Comparison of ENCODE assay signal across 22 cellular contexts in genomic region chr17:12619444-12620199, GRCh38. TPM values are rescaled to one million over a fixed set of nuclear protein-coding genes. Genes with fewer than 3 reads are reported as not detected.
DNase-seq lines count a peak whose midpoint lies in the region; ATAC-seq, FAIRE-seq and TF ChIP-seq lines count a peak whose summit lies in the region.
"Had no signal": no experiment of that assay in that cellular context is flagged by ENCODE, and none has a peak within 500 bp of the region (broad histone marks: within the 10 kb centered on the region; RNA-seq: fewer than 3 reads in every experiment).

No MANE protein-coding gene starts in this region.

- no peaks in the 10 kb centered on the region for H4K20me1 ChIP-seq in H1 (replicated peaks in 1 of 2; ENCODE audit: control insufficient read depth in 1 of 2, insufficient read depth in 2 of 2, low read length in 2 of 2)

- H3K4me1 ChIP-seq in ACC112 (ENCODE audit: control insufficient read depth, insufficient read depth, low read length, unreplicated experiment): peaks cover 17% of the 10 kb centered on the region
- H3K4me1 ChIP-seq in H1 (replicated peaks in 1 of 4; ENCODE audit: control insufficient read depth in 3 of 4, insufficient read depth in 4 of 4, low read length in 3 of 4): peaks cover 0 to 10% (median 4%) of the 10 kb centered on the region in 4 experiments; a peak in 3 of 7 replicates
- no peaks in the 10 kb centered on the region for H3K4me1 ChIP-seq in neuronal stem cell (ENCODE audit: control insufficient read depth in 2 of 2, insufficient read depth in 1 of 2, low read depth in 1 of 2, low read length in 2 of 2)
- H3K4me1 ChIP-seq: lower lobe of right lung, transverse colon had no signal

- H3K79me2 ChIP-seq in ACC112 (ENCODE audit: control insufficient read depth, insufficient read depth, low read length, unreplicated experiment): no peaks in the 10 kb centered on the region
- H3K79me2 ChIP-seq in H1 (ENCODE audit: control insufficient read depth in 1 of 2, insufficient read depth in 2 of 2, low read length in 2 of 2): no peaks in the 10 kb centered on the region

- H4K91ac ChIP-seq in H1 (replicated peaks; ENCODE audit: insufficient read length, low read length) (no peak overlapping the region), neuronal stem cell (ENCODE audit: low read depth, low read length, poor library complexity) (no peak overlapping the region)

- WGBS in H1 (ENCODE audit: extremely low coverage in 1 of 2, insufficient coverage in 1 of 2, insufficient read length in 1 of 2, insufficient replicate concordance in 2 of 2, low coverage in 1 of 2, low lambda C conversion rate in 2 of 2, missing lambda C conversion rate in 1 of 2), 2 experiments: 63% methylated on average over 7 of the region's 7 CpGs; no CpG with 5 or more reads in 1 of the 2 experiments
- WGBS in neuronal stem cell (ENCODE audit: extremely low coverage in 2 of 2, insufficient read length in 2 of 2, insufficient replicate concordance in 1 of 2), 2 donors: no CpG with 5 or more reads among the region's 7 CpGs

- H3K14ac ChIP-seq in H1 (ENCODE audit: insufficient read length) (no peak overlapping the region), neuronal stem cell (ENCODE audit: low read length) (no peak overlapping the region)

- H3K4me2 ChIP-seq in H1 (ENCODE audit: insufficient read depth in 1 of 2, low read depth in 2 of 2, low read length in 2 of 2) (no peak overlapping the region), neuronal stem cell (ENCODE audit: insufficient read depth, low read length, poor library complexity, severe bottlenecking) (no peak overlapping the region)

- H3K23me2 ChIP-seq in H1 (ENCODE audit: low read depth, low read length): no peaks in the 10 kb centered on the region; the same call in 1 of the 2 replicates

- no peak overlapping the region for H3K56ac ChIP-seq in H1 (replicated peaks; ENCODE audit: insufficient read length, low read depth, low read length)

- no peak overlapping the region for H4K5ac ChIP-seq in H1 (ENCODE audit: insufficient read length, low read depth, low read length)

- H2AFZ ChIP-seq in ACC112 (ENCODE audit: low read length, unreplicated experiment) (no peak overlapping the region), H1 (ENCODE audit: low read length) (peak overlapping the region; percentile 100), neuronal stem cell (ENCODE audit: low read length) (peak overlapping the region; percentile 40)

- H3K27ac Mint-ChIP-seq in T-helper 2 cell treated with Interferon-gamma antibody and Interleukin-4, amounts not matched to agents 5 μg/mL and 100 μg/mL, for 36 hours: no peak overlapping the region
- H3K27ac Mint-ChIP-seq: activated B cell treated with CpG ODN at 0.5 μM for 24 hours; activated naive CD8-positive, alpha-beta T cell treated with anti-CD3 and anti-CD28 coated beads, Interleukin-2, amount 50 U/mL, for 24 hours; activated T-helper 17 cell treated with anti-CD3 and anti-CD28 coated beads, Interleukin-2, amount 50 U/mL, for 72 hours; CD4-positive, alpha-beta T cell; stimulated activated effector memory CD8-positive, alpha-beta T cell treated with anti-CD3 and anti-CD28 coated beads, Interleukin-12 subunit alpha, Interleukin-12 subunit beta, amount 100 ng/mL, for 72 hours; T-helper 17 cell had no signal

- H2BK120ac ChIP-seq in H1 (replicated peaks; ENCODE audit: low read depth, low read length) (no peak overlapping the region), neuronal stem cell (ENCODE audit: low read depth, low read length) (no peak overlapping the region)

- no peak for TF ChIP-seq POLR2A in H1 (IDR thresholded peaks at IDR 0.05; ENCODE audit: control extremely low read depth in 1 of 2, low read depth in 2 of 2, low read length in 2 of 2)

- no peak overlapping the region for H2BK12ac ChIP-seq in H1 (ENCODE audit: low read depth, low read length)
- no peak overlapping the region for H2BK12ac ChIP-seq in neuronal stem cell (ENCODE audit: low read length)

- TF ChIP-seq RAD21 in H1 (IDR thresholded peaks at IDR 0.05 in 1 of 2, conservative IDR thresholded peaks at IDR 0.05 in 1 of 2; ENCODE audit: low read depth in 2 of 2, low read length in 2 of 2): no peak

- H3K79me1 ChIP-seq in H1 (ENCODE audit: low read depth, low read length) (no peaks in the 10 kb centered on the region), neuronal stem cell (ENCODE audit: low read depth, low read length) (no peaks in the 10 kb centered on the region)

- peaks cover 34% of the 10 kb centered on the region for H3K9me3 Mint-ChIP-seq in T-helper 2 cell treated with Interferon-gamma antibody and Interleukin-4, amounts not matched to agents 5 μg/mL and 100 μg/mL, for 36 hours

- H3K27ac ChIP-seq in ACC112 (ENCODE audit: low read depth, low read length): peak overlapping the region; percentile 50
- no peak overlapping the region for H3K27ac ChIP-seq in H1 (ENCODE audit: low read depth, low read length)
- no peak overlapping the region for H3K27ac ChIP-seq in neuronal stem cell (replicated peaks; ENCODE audit: low read length)
- H3K27ac ChIP-seq: lower lobe of right lung, transverse colon had no signal

- H3K27me3 Mint-ChIP-seq in T-helper 2 cell treated with Interferon-gamma antibody and Interleukin-4, amounts not matched to agents 5 μg/mL and 100 μg/mL, for 36 hours (ENCODE audit: low read depth): no peaks in the 10 kb centered on the region
- H3K27me3 Mint-ChIP-seq: CD4-positive, alpha-beta T cell; T-helper 17 cell had no signal

- no peaks in the 10 kb centered on the region for H3K4me1 Mint-ChIP-seq in T-helper 2 cell treated with Interferon-gamma antibody and Interleukin-4, amounts not matched to agents 5 μg/mL and 100 μg/mL, for 36 hours (ENCODE audit: low read depth)
- H3K4me1 Mint-ChIP-seq: activated B cell treated with CpG ODN at 0.5 μM for 24 hours; activated naive CD8-positive, alpha-beta T cell treated with anti-CD3 and anti-CD28 coated beads, Interleukin-2, amount 50 U/mL, for 24 hours; activated T-helper 17 cell treated with anti-CD3 and anti-CD28 coated beads, Interleukin-2, amount 50 U/mL, for 72 hours; stimulated activated effector memory CD8-positive, alpha-beta T cell treated with anti-CD3 and anti-CD28 coated beads, Interleukin-12 subunit alpha, Interleukin-12 subunit beta, amount 100 ng/mL, for 72 hours; T-helper 17 cell had no signal

- TF ChIP-seq CTCF in H1 (IDR thresholded peaks at IDR 0.05; ENCODE audit: control extremely low read depth in 1 of 3, insufficient read depth in 1 of 3, low read depth in 1 of 3, low read length in 3 of 3): no peak

- H3K36me3 Mint-ChIP-seq in T-helper 2 cell treated with Interferon-gamma antibody and Interleukin-4, amounts not matched to agents 5 μg/mL and 100 μg/mL, for 36 hours (ENCODE audit: low read depth): no peaks in the 10 kb centered on the region
- H3K36me3 Mint-ChIP-seq: stimulated activated effector memory CD8-positive, alpha-beta T cell treated with anti-CD3 and anti-CD28 coated beads, Interleukin-12 subunit alpha, Interleukin-12 subunit beta, amount 100 ng/mL, for 72 hours had no signal

- POLR2A ChIA-PET in H1 (lab: Charles Lee; ENCODE audit: partially characterized antibody): no interaction called here

- H3K36me3 ChIP-seq in ACC112 (ENCODE audit: insufficient read depth, low read length): no peaks in the 10 kb centered on the region
- no peaks in the 10 kb centered on the region for H3K36me3 ChIP-seq in H1 (ENCODE audit: control insufficient read depth in 2 of 4, insufficient read depth in 4 of 4, low read length in 3 of 4)
- H3K36me3 ChIP-seq in neuronal stem cell (replicated peaks in 1 of 2; ENCODE audit: control insufficient read depth in 2 of 2, insufficient read depth in 2 of 2, low read length in 2 of 2): no peaks in the 10 kb centered on the region
- H3K36me3 ChIP-seq: lower lobe of right lung, transverse colon had no signal

- DNase-seq in M059J (ENCODE audit: low read depth) (peak; percentile 51), H1 (ENCODE audit: low read depth in 1 of 2, low spot score in 2 of 2) (no peak), neuronal stem cell (ENCODE audit: low spot score) (no peak), HTR-8/SVneo (ENCODE audit: insufficient read length, low spot score) (no peak)
- DNase-seq in T-helper 2 cell treated with Interferon-gamma antibody and Interleukin-4, amounts not matched to agents 5 μg/mL and 100 μg/mL, for 36 hours (ENCODE audit: low spot score): no peak
- DNase-seq: activated B cell treated with CpG ODN at 0.5 μM for 24 hours; activated naive CD8-positive, alpha-beta T cell treated with anti-CD3 and anti-CD28 coated beads, Interleukin-2, amount 50 U/mL, for 24 hours; CD4-positive, alpha-beta T cell; DND-41; lower lobe of right lung; NCI-H2029; stimulated activated CD4-positive, alpha-beta T cell treated with anti-CD3 and anti-CD28 coated beads, Interleukin-12 subunit alpha, Interleukin-12 subunit beta, amount 100 ng/mL, for 4 hours; T-helper 17 cell; transverse colon had no signal

- no peak overlapping the region for H3K4me3 ChIP-seq in ACC112 (ENCODE audit: low read depth, low read length)
- H3K4me3 ChIP-seq in H1 (ENCODE audit: extremely low read depth in 1 of 4, insufficient read depth in 2 of 4, low read depth in 3 of 4, low read length in 4 of 4): no peak overlapping the region
- no peak overlapping the region for H3K4me3 ChIP-seq in neuronal stem cell (ENCODE audit: low read length in 2 of 2)
- H3K4me3 ChIP-seq: lower lobe of right lung, transverse colon had no signal

- H2BK5ac ChIP-seq in H1 (ENCODE audit: low read depth, low read length): no peak overlapping the region
- H2BK5ac ChIP-seq in neuronal stem cell (ENCODE audit: low read length): no peak overlapping the region

- no peak for FAIRE-seq in H1 (lab: Jason Lieb, UNC)
- FAIRE-seq in HTR-8/SVneo (lab: Jason Lieb, UNC): no peak
- FAIRE-seq: A204.1, endometrium, HepG2 had no signal

- CTCF ChIA-PET in H1 (lab: Charles Lee; ENCODE audit: partially characterized antibody): interaction anchor here (1.0 to 2.0 kb wide), 3 partner anchors 13 to 120 kb away, joined by 3 to 6 read pairs (median 4); no protein-coding TSS in a partner anchor

- H3K27me3 ChIP-seq in ACC112 (ENCODE audit: insufficient read depth, low read length) (no peaks in the 10 kb centered on the region), H1 (replicated peaks in 1 of 4; ENCODE audit: control insufficient read depth in 3 of 4, extremely low read depth in 1 of 4, insufficient read depth in 3 of 4, low read length in 3 of 4) (no peaks in the 10 kb centered on the region), neuronal stem cell (ENCODE audit: control insufficient read depth in 3 of 3, insufficient read depth in 3 of 3, low read depth in 1 of 3, low read length in 3 of 3) (no peaks in the 10 kb centered on the region)
- H3K27me3 ChIP-seq: transverse colon had no signal

- no peak overlapping the region for H2BK20ac ChIP-seq in H1 (ENCODE audit: low read length)

- H3K9ac ChIP-seq in H1 (replicated peaks in 1 of 4; ENCODE audit: extremely low read depth in 1 of 4, low read depth in 3 of 4, low read length in 3 of 4) (no peak overlapping the region; a peak in 1 of 7 replicates), neuronal stem cell (ENCODE audit: low read depth, low read length, poor library complexity) (no peak overlapping the region)

- H2BK15ac ChIP-seq in H1 (ENCODE audit: low read length) (no peak overlapping the region), neuronal stem cell (ENCODE audit: low read length) (no peak overlapping the region)

- no peak for ATAC-seq in HG02623 (IDR thresholded peaks at IDR 0.05; ENCODE audit: unreplicated experiment)
- no peak for ATAC-seq in HG03196 (IDR thresholded peaks at IDR 0.05; ENCODE audit: unreplicated experiment)
- ATAC-seq: activated naive CD8-positive, alpha-beta T cell treated with anti-CD3 and anti-CD28 coated beads, Interleukin-2, amount 50 U/mL, for 24 hours; activated T-helper 17 cell treated with anti-CD3 and anti-CD28 coated beads, Interleukin-2, amount 50 U/mL, for 72 hours; HepG2; lower lobe of right lung; stimulated activated effector memory CD8-positive, alpha-beta T cell treated with anti-CD3 and anti-CD28 coated beads, Interleukin-12 subunit alpha, Interleukin-12 subunit beta, amount 100 ng/mL, for 72 hours; T-helper 17 cell had no signal

- H3K4me3 Mint-ChIP-seq in T-helper 2 cell treated with Interferon-gamma antibody and Interleukin-4, amounts not matched to agents 5 μg/mL and 100 μg/mL, for 36 hours: no peak overlapping the region
- H3K4me3 Mint-ChIP-seq: activated B cell treated with CpG ODN at 0.5 μM for 24 hours; activated naive CD8-positive, alpha-beta T cell treated with anti-CD3 and anti-CD28 coated beads, Interleukin-2, amount 50 U/mL, for 24 hours; activated T-helper 17 cell treated with anti-CD3 and anti-CD28 coated beads, Interleukin-2, amount 50 U/mL, for 72 hours; CD4-positive, alpha-beta T cell; stimulated activated effector memory CD8-positive, alpha-beta T cell treated with anti-CD3 and anti-CD28 coated beads, Interleukin-12 subunit alpha, Interleukin-12 subunit beta, amount 100 ng/mL, for 72 hours; T-helper 17 cell had no signal

- H3K9me3 ChIP-seq in H1 (ENCODE audit: insufficient read depth in 2 of 2, low read depth in 1 of 2, low read length in 1 of 2) (no peaks in the 10 kb centered on the region), neuronal stem cell (replicated peaks in 1 of 2; ENCODE audit: control insufficient read depth in 2 of 2, insufficient read depth in 1 of 2, low read depth in 1 of 2, low read length in 2 of 2) (no peaks in the 10 kb centered on the region)
- H3K9me3 ChIP-seq: lower lobe of right lung, transverse colon had no signal

- no peak overlapping the region for H3K23ac ChIP-seq in H1 (ENCODE audit: insufficient read length)
- H3K23ac ChIP-seq in neuronal stem cell (ENCODE audit: low read depth, low read length, poor library complexity): no peak overlapping the region

- H4K8ac ChIP-seq in H1 (ENCODE audit: extremely low read depth, insufficient read depth, low read length) (no peak overlapping the region), neuronal stem cell (ENCODE audit: low read depth, low read length) (no peak overlapping the region)

- H3K4ac ChIP-seq in H1 (replicated peaks; ENCODE audit: insufficient read length, low read depth, low read length) (no peak overlapping the region), neuronal stem cell (ENCODE audit: low read length) (no peak overlapping the region)

- H2AK5ac ChIP-seq in H1 (ENCODE audit: low read depth, low read length) (no peak overlapping the region), neuronal stem cell (ENCODE audit: low read depth, low read length) (no peak overlapping the region)

- no peak for TF ChIP-seq EP300 in H1 (IDR thresholded peaks at IDR 0.05; ENCODE audit: borderline replicate concordance in 1 of 2, low read depth in 2 of 2, low read length in 2 of 2)

- H3K18ac ChIP-seq in H1 (ENCODE audit: extremely low read depth, low read length): no peak overlapping the region
- no peak overlapping the region for H3K18ac ChIP-seq in neuronal stem cell (ENCODE audit: low read length)

RNA-seq across cellular contexts. Expression of gene MYOCD, which starts 46.1 kb away (rescaled TPM):
- total RNA-seq in M059J (2014; rRNA removed; shearing (Covaris generic)): 1.5 and 1.8 TPM in 2 replicates
- total RNA-seq in H1 (2021; fragmentation: NEBNext Ultra II Directional; extraction: Animal tissue kit (Norgen Biotek cat#: 25700)): 4.7 and 4.9 TPM in 2 replicates
- 0.30 and 0.44 TPM in 2 replicates for polyA plus RNA-seq in H1 (2011; rRNA removed)
- 0.56 TPM for polyA plus RNA-seq in H1 (2011; cell fraction: cytosol; rRNA removed)
- polyA plus RNA-seq in H1 (2011; cell fraction: nucleus; rRNA removed): 0.80 TPM
- 0.46 to 0.84 TPM (median 0.60 TPM) in 4 replicates for polyA plus RNA-seq in H1 (2012, experiment 1 of 2)
- polyA plus RNA-seq in H1 (2012, experiment 2 of 2): 0.09 TPM
- polyA plus RNA-seq in H1 (2013, experiment 1 of 2): 2.9 TPM
- 4.0 TPM for polyA plus RNA-seq in H1 (2013, experiment 2 of 2)
- 1.9 and 2.2 TPM in 2 replicates for polyA minus RNA-seq in H1 (2011; rRNA and poly(A)+ RNA removed)
- polyA minus RNA-seq in H1 (2011; cell fraction: cytosol; rRNA and poly(A)+ RNA removed): 0.29 TPM
- polyA minus RNA-seq in H1 (2011; cell fraction: nucleus; rRNA and poly(A)+ RNA removed): 1.1 TPM
- 0.10 TPM for polyA plus RNA-seq in neuronal stem cell (2013, experiment 1 of 2)
- polyA plus RNA-seq in neuronal stem cell (2013, experiment 2 of 2): 0.12 TPM
- total RNA-seq: activated T-helper 17 cell treated with anti-CD3 and anti-CD28 coated beads, Interleukin-2, amount 50 U/mL, for 72 hours; CD4-positive, alpha-beta T cell; HepG2; T-helper 17 cell had no signal
- polyA plus RNA-seq: HepG2 had no signal
